In genomic region chr11:825366-826231, GRCh38 we compare ENCODE assay signal across 2 cellular contexts.
TF ChIP-seq lines count a peak whose summit lies in the region.

No MANE protein-coding gene starts in this region.

TF ChIP-seq in A549, 52 proteins besides CTCF, POLR2A, EP300 and RAD21:
- TF ChIP-seq POLR2AphosphoS2 (conservative IDR thresholded peaks at IDR 0.05; ENCODE audit: low read length): 0 out of 2 replicates have a peak, but pooled peaks have one; percentile 53
- TF ChIP-seq PBX3 (IDR thresholded peaks at IDR 0.05): peak; percentile 19; the same call in 1 of the 2 replicates
- no peak for TF ChIP-seq FOXS1 (CRISPR knock-in tag; IDR thresholded peaks at IDR 0.05)

TF ChIP-seq in K562, 482 proteins besides CTCF, POLR2A, EP300 and RAD21 (continues in another document):
- TF ChIP-seq TCF3 (CRISPR knock-in tag; IDR thresholded peaks at IDR 0.05): no peak
- TF ChIP-seq, protein P1, sequence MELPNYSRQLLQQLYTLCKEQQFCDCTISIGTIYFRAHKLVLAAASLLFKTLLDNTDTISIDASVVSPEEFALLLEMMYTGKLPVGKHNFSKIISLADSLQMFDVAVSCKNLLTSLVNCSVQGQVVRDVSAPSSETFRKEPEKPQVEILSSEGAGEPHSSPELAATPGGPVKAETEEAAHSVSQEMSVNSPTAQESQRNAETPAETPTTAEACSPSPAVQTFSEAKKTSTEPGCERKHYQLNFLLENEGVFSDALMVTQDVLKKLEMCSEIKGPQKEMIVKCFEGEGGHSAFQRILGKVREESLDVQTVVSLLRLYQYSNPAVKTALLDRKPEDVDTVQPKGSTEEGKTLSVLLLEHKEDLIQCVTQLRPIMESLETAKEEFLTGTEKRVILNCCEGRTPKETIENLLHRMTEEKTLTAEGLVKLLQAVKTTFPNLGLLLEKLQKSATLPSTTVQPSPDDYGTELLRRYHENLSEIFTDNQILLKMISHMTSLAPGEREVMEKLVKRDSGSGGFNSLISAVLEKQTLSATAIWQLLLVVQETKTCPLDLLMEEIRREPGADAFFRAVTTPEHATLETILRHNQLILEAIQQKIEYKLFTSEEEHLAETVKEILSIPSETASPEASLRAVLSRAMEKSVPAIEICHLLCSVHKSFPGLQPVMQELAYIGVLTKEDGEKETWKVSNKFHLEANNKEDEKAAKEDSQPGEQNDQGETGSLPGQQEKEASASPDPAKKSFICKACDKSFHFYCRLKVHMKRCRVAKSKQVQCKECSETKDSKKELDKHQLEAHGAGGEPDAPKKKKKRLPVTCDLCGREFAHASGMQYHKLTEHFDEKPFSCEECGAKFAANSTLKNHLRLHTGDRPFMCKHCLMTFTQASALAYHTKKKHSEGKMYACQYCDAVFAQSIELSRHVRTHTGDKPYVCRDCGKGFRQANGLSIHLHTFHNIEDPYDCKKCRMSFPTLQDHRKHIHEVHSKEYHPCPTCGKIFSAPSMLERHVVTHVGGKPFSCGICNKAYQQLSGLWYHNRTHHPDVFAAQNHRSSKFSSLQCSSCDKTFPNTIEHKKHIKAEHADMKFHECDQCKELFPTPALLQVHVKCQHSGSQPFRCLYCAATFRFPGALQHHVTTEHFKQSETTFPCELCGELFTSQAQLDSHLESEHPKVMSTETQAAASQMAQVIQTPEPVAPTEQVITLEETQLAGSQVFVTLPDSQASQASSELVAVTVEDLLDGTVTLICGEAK (IDR thresholded peaks at IDR 0.05): no peak
- TF ChIP-seq, protein P1 (CRISPR knock-in tag; IDR thresholded peaks at IDR 0.05): no peak
- no peak for TF ChIP-seq JUN (IDR thresholded peaks at IDR 0.05; ENCODE audit: borderline replicate concordance, low read depth, low read length)
- no peak for TF ChIP-seq JUN (CRISPR knock-in tag; IDR thresholded peaks at IDR 0.05; ENCODE audit: borderline replicate concordance)
- TF ChIP-seq ZSCAN32 (CRISPR knock-in tag; IDR thresholded peaks at IDR 0.05): no peak
- TF ChIP-seq, protein P2, sequence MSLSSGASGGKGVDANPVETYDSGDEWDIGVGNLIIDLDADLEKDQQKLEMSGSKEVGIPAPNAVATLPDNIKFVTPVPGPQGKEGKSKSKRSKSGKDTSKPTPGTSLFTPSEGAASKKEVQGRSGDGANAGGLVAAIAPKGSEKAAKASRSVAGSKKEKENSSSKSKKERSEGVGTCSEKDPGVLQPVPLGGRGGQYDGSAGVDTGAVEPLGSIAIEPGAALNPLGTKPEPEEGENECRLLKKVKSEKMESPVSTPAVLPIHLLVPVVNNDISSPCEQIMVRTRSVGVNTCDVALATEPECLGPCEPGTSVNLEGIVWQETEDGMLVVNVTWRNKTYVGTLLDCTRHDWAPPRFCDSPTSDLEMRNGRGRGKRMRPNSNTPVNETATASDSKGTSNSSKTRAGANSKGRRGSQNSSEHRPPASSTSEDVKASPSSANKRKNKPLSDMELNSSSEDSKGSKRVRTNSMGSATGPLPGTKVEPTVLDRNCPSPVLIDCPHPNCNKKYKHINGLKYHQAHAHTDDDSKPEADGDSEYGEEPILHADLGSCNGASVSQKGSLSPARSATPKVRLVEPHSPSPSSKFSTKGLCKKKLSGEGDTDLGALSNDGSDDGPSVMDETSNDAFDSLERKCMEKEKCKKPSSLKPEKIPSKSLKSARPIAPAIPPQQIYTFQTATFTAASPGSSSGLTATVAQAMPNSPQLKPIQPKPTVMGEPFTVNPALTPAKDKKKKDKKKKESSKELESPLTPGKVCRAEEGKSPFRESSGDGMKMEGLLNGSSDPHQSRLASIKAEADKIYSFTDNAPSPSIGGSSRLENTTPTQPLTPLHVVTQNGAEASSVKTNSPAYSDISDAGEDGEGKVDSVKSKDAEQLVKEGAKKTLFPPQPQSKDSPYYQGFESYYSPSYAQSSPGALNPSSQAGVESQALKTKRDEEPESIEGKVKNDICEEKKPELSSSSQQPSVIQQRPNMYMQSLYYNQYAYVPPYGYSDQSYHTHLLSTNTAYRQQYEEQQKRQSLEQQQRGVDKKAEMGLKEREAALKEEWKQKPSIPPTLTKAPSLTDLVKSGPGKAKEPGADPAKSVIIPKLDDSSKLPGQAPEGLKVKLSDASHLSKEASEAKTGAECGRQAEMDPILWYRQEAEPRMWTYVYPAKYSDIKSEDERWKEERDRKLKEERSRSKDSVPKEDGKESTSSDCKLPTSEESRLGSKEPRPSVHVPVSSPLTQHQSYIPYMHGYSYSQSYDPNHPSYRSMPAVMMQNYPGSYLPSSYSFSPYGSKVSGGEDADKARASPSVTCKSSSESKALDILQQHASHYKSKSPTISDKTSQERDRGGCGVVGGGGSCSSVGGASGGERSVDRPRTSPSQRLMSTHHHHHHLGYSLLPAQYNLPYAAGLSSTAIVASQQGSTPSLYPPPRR (CRISPR knock-in tag; IDR thresholded peaks at IDR 0.05; ENCODE audit: borderline replicate concordance): no peak
- TF ChIP-seq NR0B1 (IDR thresholded peaks at IDR 0.05; ENCODE audit: partially characterized antibody): no peak
- no peak for TF ChIP-seq ZNF785 (CRISPR knock-in tag; IDR thresholded peaks at IDR 0.05)
- no peak for TF ChIP-seq PHB2 (IDR thresholded peaks at IDR 0.05; ENCODE audit: low read depth)
- TF ChIP-seq KDM5B (IDR thresholded peaks at IDR 0.05; ENCODE audit: insufficient replicate concordance, low read depth, low read length): no peak
- TF ChIP-seq, protein P3, sequence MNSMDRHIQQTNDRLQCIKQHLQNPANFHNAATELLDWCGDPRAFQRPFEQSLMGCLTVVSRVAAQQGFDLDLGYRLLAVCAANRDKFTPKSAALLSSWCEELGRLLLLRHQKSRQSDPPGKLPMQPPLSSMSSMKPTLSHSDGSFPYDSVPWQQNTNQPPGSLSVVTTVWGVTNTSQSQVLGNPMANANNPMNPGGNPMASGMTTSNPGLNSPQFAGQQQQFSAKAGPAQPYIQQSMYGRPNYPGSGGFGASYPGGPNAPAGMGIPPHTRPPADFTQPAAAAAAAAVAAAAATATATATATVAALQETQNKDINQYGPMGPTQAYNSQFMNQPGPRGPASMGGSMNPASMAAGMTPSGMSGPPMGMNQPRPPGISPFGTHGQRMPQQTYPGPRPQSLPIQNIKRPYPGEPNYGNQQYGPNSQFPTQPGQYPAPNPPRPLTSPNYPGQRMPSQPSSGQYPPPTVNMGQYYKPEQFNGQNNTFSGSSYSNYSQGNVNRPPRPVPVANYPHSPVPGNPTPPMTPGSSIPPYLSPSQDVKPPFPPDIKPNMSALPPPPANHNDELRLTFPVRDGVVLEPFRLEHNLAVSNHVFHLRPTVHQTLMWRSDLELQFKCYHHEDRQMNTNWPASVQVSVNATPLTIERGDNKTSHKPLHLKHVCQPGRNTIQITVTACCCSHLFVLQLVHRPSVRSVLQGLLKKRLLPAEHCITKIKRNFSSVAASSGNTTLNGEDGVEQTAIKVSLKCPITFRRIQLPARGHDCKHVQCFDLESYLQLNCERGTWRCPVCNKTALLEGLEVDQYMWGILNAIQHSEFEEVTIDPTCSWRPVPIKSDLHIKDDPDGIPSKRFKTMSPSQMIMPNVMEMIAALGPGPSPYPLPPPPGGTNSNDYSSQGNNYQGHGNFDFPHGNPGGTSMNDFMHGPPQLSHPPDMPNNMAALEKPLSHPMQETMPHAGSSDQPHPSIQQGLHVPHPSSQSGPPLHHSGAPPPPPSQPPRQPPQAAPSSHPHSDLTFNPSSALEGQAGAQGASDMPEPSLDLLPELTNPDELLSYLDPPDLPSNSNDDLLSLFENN (IDR thresholded peaks at IDR 0.05; ENCODE audit: low read depth in 2 of 2, low read length in 2 of 2): 0 out of 4 replicates have a peak, but pooled peaks of 1 of the 2 experiments have one; percentile 23
- no peak for TF ChIP-seq SMARCE1 (IDR thresholded peaks at IDR 0.05)
- TF ChIP-seq ZNF23 (CRISPR knock-in tag; IDR thresholded peaks at IDR 0.05): no peak
- TF ChIP-seq RBM25 (IDR thresholded peaks at IDR 0.05; ENCODE audit: low read depth, low read length, severe bottlenecking): no peak
- no peak for TF ChIP-seq MTA1 (IDR thresholded peaks at IDR 0.05; ENCODE audit: borderline replicate concordance)
- no peak for TF ChIP-seq ZKSCAN8 (CRISPR knock-in tag; IDR thresholded peaks at IDR 0.05)
- TF ChIP-seq RBFOX2 (IDR thresholded peaks at IDR 0.05; ENCODE audit: low read depth, low read length): peak; percentile 54
- peak; percentile 50 for TF ChIP-seq MYNN (IDR thresholded peaks at IDR 0.05)
- TF ChIP-seq MYNN (CRISPR knock-in tag; IDR thresholded peaks at IDR 0.05): no peak
- no peak for TF ChIP-seq ZNF764 (CRISPR knock-in tag; IDR thresholded peaks at IDR 0.05; ENCODE audit: low read depth)
- TF ChIP-seq TFAP4 (CRISPR knock-in tag; IDR thresholded peaks at IDR 0.05; ENCODE audit: borderline replicate concordance): peak; percentile 46; the same call in 1 of the 2 replicates
- TF ChIP-seq, protein P4, sequence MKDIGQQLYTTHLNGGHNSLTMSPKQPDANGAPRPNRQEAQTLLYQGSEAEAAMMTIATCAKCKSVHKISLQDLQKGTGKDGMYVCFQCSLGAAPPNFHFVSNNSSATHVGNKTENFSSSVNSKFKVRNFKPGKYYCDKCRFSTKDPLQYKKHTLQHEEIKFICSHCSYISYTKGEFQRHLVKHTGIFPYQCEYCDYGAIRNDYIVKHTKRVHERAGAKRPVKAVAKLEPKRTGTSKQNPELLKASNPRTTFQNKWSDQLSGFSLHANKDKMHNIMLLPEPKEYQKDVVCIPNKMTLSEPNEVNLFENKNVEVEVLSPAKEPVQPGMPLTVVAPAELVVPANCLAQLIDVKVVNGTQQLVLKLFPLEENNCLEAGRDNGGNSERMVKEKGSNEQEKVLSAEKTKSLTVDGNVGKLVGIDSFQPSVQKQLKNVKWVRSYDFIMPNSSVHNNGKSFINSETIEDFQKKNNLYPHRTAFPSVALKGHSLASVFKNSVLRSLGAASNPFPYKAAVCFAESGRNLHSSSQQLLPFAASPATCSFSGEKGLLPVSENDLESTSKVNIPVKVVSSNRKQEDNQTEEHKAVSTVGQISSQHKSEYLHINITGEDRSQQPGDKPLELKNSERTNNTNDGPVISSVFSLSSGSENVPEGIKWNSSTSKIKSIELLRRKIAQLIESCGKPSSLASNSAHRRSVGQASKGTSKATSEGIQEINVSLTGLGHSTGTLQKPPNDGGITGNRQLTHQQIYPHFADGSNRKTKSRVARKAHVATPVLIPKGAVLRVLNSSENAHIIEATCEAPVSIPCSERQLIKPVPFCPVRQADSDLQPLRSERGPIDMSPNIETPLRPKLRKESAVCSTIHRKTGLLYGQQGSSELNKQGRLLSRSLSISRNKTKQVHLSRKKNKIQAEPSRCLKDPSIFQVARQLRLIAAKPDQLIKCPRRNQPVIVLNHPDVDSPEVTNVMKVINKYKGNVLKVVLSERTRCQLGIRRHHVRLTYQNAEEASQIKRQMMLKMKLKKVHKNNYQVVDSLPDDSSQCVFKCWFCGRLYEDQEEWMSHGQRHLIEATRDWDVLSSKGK (CRISPR knock-in tag; IDR thresholded peaks at IDR 0.05): no peak
- TF ChIP-seq, protein P5, sequence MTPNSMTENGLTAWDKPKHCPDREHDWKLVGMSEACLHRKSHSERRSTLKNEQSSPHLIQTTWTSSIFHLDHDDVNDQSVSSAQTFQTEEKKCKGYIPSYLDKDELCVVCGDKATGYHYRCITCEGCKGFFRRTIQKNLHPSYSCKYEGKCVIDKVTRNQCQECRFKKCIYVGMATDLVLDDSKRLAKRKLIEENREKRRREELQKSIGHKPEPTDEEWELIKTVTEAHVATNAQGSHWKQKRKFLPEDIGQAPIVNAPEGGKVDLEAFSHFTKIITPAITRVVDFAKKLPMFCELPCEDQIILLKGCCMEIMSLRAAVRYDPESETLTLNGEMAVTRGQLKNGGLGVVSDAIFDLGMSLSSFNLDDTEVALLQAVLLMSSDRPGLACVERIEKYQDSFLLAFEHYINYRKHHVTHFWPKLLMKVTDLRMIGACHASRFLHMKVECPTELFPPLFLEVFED (CRISPR knock-in tag; conservative IDR thresholded peaks at IDR 0.05): peak; percentile 40
